ENCODE assay signal across 8 cellular contexts in the genomic region with DNA sequence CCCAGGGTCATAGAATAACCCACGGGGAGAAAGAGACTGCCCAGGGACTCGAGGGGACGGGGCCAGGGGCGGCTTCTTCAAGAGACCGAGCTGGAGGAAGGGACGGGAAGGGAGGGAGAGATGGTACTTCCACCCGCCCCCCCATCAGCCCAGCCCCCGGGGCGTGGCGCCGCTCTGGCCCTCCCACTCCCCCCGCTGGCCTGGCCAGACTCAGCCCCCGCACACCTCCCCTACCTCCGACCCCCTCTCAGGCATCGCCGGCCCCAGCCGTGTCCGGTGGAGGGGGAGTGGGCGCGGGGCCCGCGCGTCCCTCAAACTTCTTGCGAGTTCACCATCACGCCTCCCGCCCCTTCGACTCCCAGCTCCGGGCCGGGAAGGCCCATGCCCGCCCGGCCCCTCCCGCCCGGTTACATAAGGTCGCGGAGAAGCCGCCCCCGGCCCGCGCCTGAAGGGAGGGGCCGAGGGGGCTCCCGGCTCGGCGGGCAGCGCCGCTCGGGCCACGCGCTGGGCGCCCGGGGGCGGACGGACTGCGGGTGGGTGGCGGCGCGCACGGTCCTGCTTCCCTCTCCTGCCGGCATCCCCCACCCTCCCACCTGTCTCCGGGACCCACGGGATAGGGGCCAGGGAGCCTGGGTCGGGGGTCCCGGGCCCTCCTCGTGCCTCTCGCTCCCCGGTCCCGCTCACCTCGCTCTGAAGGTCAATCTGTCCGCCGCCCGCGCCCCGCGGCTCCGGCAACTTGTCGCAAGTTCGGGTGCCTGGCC. TPM values are rescaled to one million over a fixed set of nuclear protein-coding genes. Genes with fewer than 3 reads are reported as not detected.
DNase-seq lines count a peak whose midpoint lies in the region; ATAC-seq and TF ChIP-seq lines count a peak whose summit lies in the region.

No MANE protein-coding gene starts in this region.

- peak overlapping the region; percentile 75 for H3K4me3 Mint-ChIP-seq in Caco-2 (ENCODE audit: unreplicated experiment)
- peak overlapping the region; percentile 81 to 85 for H3K4me3 Mint-ChIP-seq in stimulated activated naive CD8-positive, alpha-beta T cell treated with anti-CD3 and anti-CD28 coated beads, Interleukin-15, amount 100 ng/mL, for 72 hours

- no peak overlapping the region for H3K9ac ChIP-seq in HUES64 (ENCODE audit: low read depth, low read length)
- H3K9ac ChIP-seq in neural cell (ENCODE audit: low read length): peak overlapping the region; percentile 38

- TF ChIP-seq CTCF in Caco-2 (IDR thresholded peaks at IDR 0.05; ENCODE audit: insufficient read depth in 1 of 2, low read depth in 1 of 2, low read length in 1 of 2, severe bottlenecking in 1 of 2, unreplicated experiment in 1 of 2) (no peak), GM20000 (IDR thresholded peaks at IDR 0.05; ENCODE audit: extremely low read depth, missing control alignments) (no peak), RWPE1 (conservative IDR thresholded peaks at IDR 0.05; ENCODE audit: low read depth) (no peak), foreskin fibroblast (IDR thresholded peaks at IDR 0.05; ENCODE audit: low read depth, low read length) (no peak), neural cell (IDR thresholded peaks at IDR 0.05; ENCODE audit: poor library complexity, severe bottlenecking) (no peak)

- H3K27me3 ChIP-seq in Caco-2 (replicated peaks; ENCODE audit: control insufficient read depth, insufficient read depth, low read length) (no peaks in the 10 kb centered on the region), HUES64 (ENCODE audit: insufficient read depth, low read length) (peaks cover 24% of the 10 kb centered on the region), neural cell (ENCODE audit: insufficient read depth, low read depth, low read length) (peaks cover 22% of the 10 kb centered on the region)

- intact Hi-C loops in Caco-2 (cut with micrococcal nuclease; ENCODE audit: unreplicated experiment): loop anchor here (1.0 to 2.0 kb wide), 2 partner anchors 41 to 310 kb away; no protein-coding TSS in a partner anchor

- H3K36me3 Mint-ChIP-seq in Caco-2 (ENCODE audit: insufficient read depth, unreplicated experiment): no peaks in the 10 kb centered on the region

- H3K9me3 Mint-ChIP-seq in Caco-2 (ENCODE audit: unreplicated experiment): no peaks in the 10 kb centered on the region
- no peaks in the 10 kb centered on the region for H3K9me3 Mint-ChIP-seq in stimulated activated naive CD8-positive, alpha-beta T cell treated with anti-CD3 and anti-CD28 coated beads, Interleukin-15, amount 100 ng/mL, for 72 hours

- H2AFZ ChIP-seq in neural cell (ENCODE audit: low read depth, low read length): no peak overlapping the region

- no peaks in the 10 kb centered on the region for H3K27me3 Mint-ChIP-seq in Caco-2 (ENCODE audit: insufficient read depth, unreplicated experiment)
- no peaks in the 10 kb centered on the region for H3K27me3 Mint-ChIP-seq in stimulated activated naive CD8-positive, alpha-beta T cell treated with anti-CD3 and anti-CD28 coated beads, Interleukin-15, amount 100 ng/mL, for 72 hours

- CTCF ChIA-PET in Caco-2 (lab: Charles Lee): interaction anchor here (0.6 to 3.2 kb wide), 8 partner anchors 13 to 429 kb away, joined by 4 to 23 read pairs (median 5); partner anchors contain the start of gene TOMM6
- CTCF ChIA-PET in RWPE1 (lab: Yijun Ruan, JAX): interaction anchor here (0.8 to 1.9 kb wide), 10 partner anchors 12 to 309 kb away, joined by 3 to 10 read pairs (median 4); partner anchors contain the start of gene TOMM6

- peak; percentile 72 to 77 for DNase-seq in Caco-2
- peak; percentile 94 for DNase-seq in GM20000 (ENCODE audit: low spot score)
- peak; percentile 87 for DNase-seq in RWPE1 (ENCODE audit: low spot score)
- DNase-seq in activated naive CD4-positive, alpha-beta T cell (lab: John Stamatoyannopoulos, UW): peak; percentile 25 to 63 (median 32)
- peak; percentile 77 to 92 for DNase-seq in foreskin fibroblast
- DNase-seq in stimulated activated naive CD8-positive, alpha-beta T cell treated with anti-CD3 and anti-CD28 coated beads, Interleukin-15, amount 100 ng/mL, for 72 hours: peak; percentile 71 to 75

- no peak overlapping the region for H3K4me2 ChIP-seq in neural cell (ENCODE audit: low read length)

- H3K36me3 ChIP-seq in Caco-2 (ENCODE audit: control insufficient read depth, insufficient read depth, low read length) (no peaks in the 10 kb centered on the region), HUES64 (ENCODE audit: insufficient read depth, low read length) (no peaks in the 10 kb centered on the region), neural cell (ENCODE audit: insufficient read depth, low read length) (no peaks in the 10 kb centered on the region)

- no peaks in the 10 kb centered on the region for H4K20me1 ChIP-seq in neural cell (ENCODE audit: insufficient read depth)

- under 1% methylated on average over 71 of the region's 76 CpGs for WGBS in HUES64

- H3K4me3 ChIP-seq in Caco-2 (ENCODE audit: low read depth, low read length) (peak overlapping the region; percentile 62), HUES64 (ENCODE audit: low read length) (peak overlapping the region; percentile 62), foreskin fibroblast (ENCODE audit: low read depth in 1 of 2, low read length in 2 of 2) (peak overlapping the region; percentile 65 to 74), neural cell (ENCODE audit: low read length) (peak overlapping the region; percentile 65)

- H3K4me1 Mint-ChIP-seq in Caco-2 (ENCODE audit: low read depth, unreplicated experiment): peaks cover 15% of the 10 kb centered on the region
- H3K4me1 Mint-ChIP-seq in stimulated activated naive CD8-positive, alpha-beta T cell treated with anti-CD3 and anti-CD28 coated beads, Interleukin-15, amount 100 ng/mL, for 72 hours: peaks cover 43% of the 10 kb centered on the region

- TF ChIP-seq RAD21 in neural cell (conservative IDR thresholded peaks at IDR 0.05): no peak

- H3K9me3 ChIP-seq in Caco-2 (no peaks in the 10 kb centered on the region), HUES64 (ENCODE audit: insufficient read depth, low read depth, low read length) (no peaks in the 10 kb centered on the region), neural cell (ENCODE audit: low read length) (no peaks in the 10 kb centered on the region)

- ATAC-seq in stimulated activated naive CD8-positive, alpha-beta T cell treated with anti-CD3 and anti-CD28 coated beads, Interleukin-15, amount 100 ng/mL, for 72 hours: peak; percentile 48

- H3K79me2 ChIP-seq in neural cell (replicated peaks; ENCODE audit: insufficient read depth, low read length): no peaks in the 10 kb centered on the region

- H3K27ac ChIP-seq in HUES64 (ENCODE audit: low read depth, low read length): no peak overlapping the region
- H3K27ac ChIP-seq in RWPE1: peak overlapping the region; percentile 98
- H3K27ac ChIP-seq in neural cell (ENCODE audit: low read length): no peak overlapping the region

- TF ChIP-seq EP300 in neural cell (conservative IDR thresholded peaks at IDR 0.05; ENCODE audit: poor library complexity, severe bottlenecking): no peak

- no peak overlapping the region for H3K27ac Mint-ChIP-seq in Caco-2 (ENCODE audit: unreplicated experiment)
- H3K27ac Mint-ChIP-seq in stimulated activated naive CD8-positive, alpha-beta T cell treated with anti-CD3 and anti-CD28 coated beads, Interleukin-15, amount 100 ng/mL, for 72 hours: peak overlapping the region in 1 of 2 donors; percentile 34

- peaks cover 30% of the 10 kb centered on the region for H3K4me1 ChIP-seq in Caco-2
- peaks cover 20% of the 10 kb centered on the region for H3K4me1 ChIP-seq in HUES64 (ENCODE audit: insufficient read depth, low read length)

- POLR2A ChIA-PET in Caco-2 (lab: Charles Lee): interaction anchor here (0.6 to 1.9 kb wide), 3 partner anchors 50 to 1011 kb away, joined by 3 to 9 read pairs (median 7); partner anchors contain the start of gene TOMM6
- POLR2A ChIA-PET in RWPE1 (lab: Yijun Ruan, JAX; ENCODE audit: low non-redundant PET): interaction anchor here (0.6 to 2.1 kb wide), 6 partner anchors 12 to 1008 kb away, joined by 3 to 11 read pairs (median 6); partner anchors contain the start of gene TOMM6

- H3K9me2 ChIP-seq in neural cell (ENCODE audit: insufficient read depth, low read length): no peaks in the 10 kb centered on the region

- no TSS peak for BruUV-seq in Caco-2 (replicated peaks; lab: Mats Ljungman, UMichigan)

- H3F3A ChIP-seq in neural cell (ENCODE audit: insufficient read depth, low read length, poor library complexity, severe bottlenecking): no peaks in the 10 kb centered on the region

TF ChIP-seq in neural cell, 6 proteins besides CTCF, POLR2A, EP300 and RAD21 (continues in another document):
- no peak for TF ChIP-seq SMC3 (conservative IDR thresholded peaks at IDR 0.05; ENCODE audit: poor library complexity)
- no peak for TF ChIP-seq EZH2 (IDR thresholded peaks at IDR 0.05; ENCODE audit: borderline replicate concordance, insufficient read depth, low read length, poor library complexity, severe bottlenecking)

RNA-seq across cellular contexts. Expression of gene TFEB, which starts 0.6 kb away (rescaled TPM):
- 3.8 and 3.9 TPM in 2 replicates for total RNA-seq in Caco-2 (2022)
- 0.75 TPM for polyA plus RNA-seq in HUES64 (2013, experiment 1 of 2)
- 1.4 TPM for polyA plus RNA-seq in HUES64 (2013, experiment 2 of 2)
- 0.24 and 0.46 TPM in 2 replicates for polyA plus RNA-seq in neural cell
- 1.2 and 2.7 TPM in 2 replicates for polyA minus RNA-seq in neural cell

RNA-seq across cellular contexts. Expression of gene PGC, which starts 12.4 kb away (rescaled TPM):
- total RNA-seq in Caco-2 (2022): 8.9 and 12.2 TPM in 2 replicates
- polyA plus RNA-seq in HUES64 (2013, experiment 1 of 2): not detected
- not detected for polyA plus RNA-seq in HUES64 (2013, experiment 2 of 2)
- not detected in 2 replicates for polyA plus RNA-seq in neural cell
- not detected in 2 replicates for polyA minus RNA-seq in neural cell

RNA-seq across cellular contexts. Expression of gene FRS3, which starts 44.9 kb away (rescaled TPM):
- 4.1 and 4.3 TPM in 2 replicates for total RNA-seq in Caco-2 (2022)
- 2.2 TPM for polyA plus RNA-seq in HUES64 (2013, experiment 1 of 2)
- polyA plus RNA-seq in HUES64 (2013, experiment 2 of 2): 3.0 TPM
- polyA plus RNA-seq in neural cell: 14.7 and 15.7 TPM in 2 replicates
- 11.0 and 17.3 TPM in 2 replicates for polyA minus RNA-seq in neural cell

RNA-seq across cellular contexts. Expression of gene PRICKLE4, which starts 45.7 kb away (rescaled TPM):
- total RNA-seq in Caco-2 (2022): 1.8 and 2.8 TPM in 2 replicates
- polyA plus RNA-seq in HUES64 (2013, experiment 1 of 2): not detected
- polyA plus RNA-seq in HUES64 (2013, experiment 2 of 2): not detected
- polyA plus RNA-seq in neural cell: 1.3 TPM in 1 of 2 replicates, not detected in the other
- polyA minus RNA-seq in neural cell: not detected in 2 replicates

RNA-seq across cellular contexts. Expression of gene TOMM6, which starts 52.6 kb away (rescaled TPM):
- 224 and 260 TPM in 2 replicates for total RNA-seq in Caco-2 (2022)
- polyA plus RNA-seq in HUES64 (2013, experiment 1 of 2): 296 TPM
- 295 TPM for polyA plus RNA-seq in HUES64 (2013, experiment 2 of 2)
- polyA plus RNA-seq in neural cell: 130 and 184 TPM in 2 replicates
- polyA minus RNA-seq in neural cell: 42.4 and 43.1 TPM in 2 replicates

Comparison
In these comparisons a context has a peak if more than half of its experiments do, and no peak if none do; other contexts are left out.
1. DNase-seq: peak in every context shown above with its lines; median percentile 94 in GM20000; 87 in RWPE1; 84 in foreskin fibroblast; 74 in Caco-2; 73 in stimulated activated naive CD8-positive, alpha-beta T cell treated with anti-CD3 and anti-CD28 coated beads, Interleukin-15, amount 100 ng/mL, for 72 hours; 32 in activated naive CD4-positive, alpha-beta T cell.